ENCODE assay signal across 10 cellular contexts in the genomic region with DNA sequence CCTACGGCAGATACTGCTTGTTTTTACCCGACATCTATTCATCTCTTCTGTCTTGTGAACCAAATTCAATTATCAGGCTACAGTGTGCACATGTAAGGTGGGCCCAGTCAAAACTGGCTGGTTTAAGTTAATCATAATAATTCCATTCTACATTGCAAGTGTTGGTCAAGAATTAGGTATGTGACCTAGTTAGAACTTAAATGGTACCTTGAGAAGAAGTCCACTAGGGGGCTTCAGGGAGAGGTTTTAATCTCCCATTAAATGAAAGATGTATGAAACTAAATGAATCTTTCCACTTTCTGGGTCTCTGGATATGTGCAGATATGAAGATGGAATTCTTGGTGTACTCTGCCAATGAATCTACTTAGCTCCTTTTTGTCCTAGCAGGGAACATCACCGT.
A peak's percentile ranks its signal among the peaks of the same experiment; 100 is the strongest.
DNase-seq lines count a peak whose midpoint lies in the region; ATAC-seq and TF ChIP-seq lines count a peak whose summit lies in the region.
"Had no signal": no experiment of that assay in that cellular context is flagged by ENCODE, and none has a peak within 500 bp of the region (broad histone marks: within the 10 kb centered on the region; RNA-seq: fewer than 3 reads in every experiment).

No MANE protein-coding gene starts in this region.

- peak; percentile 58 for ATAC-seq in body of pancreas
- ATAC-seq in HG03097 (IDR thresholded peaks at IDR 0.05; ENCODE audit: low FRiP score, unreplicated experiment): no peak

- TF ChIP-seq POLR2A in body of pancreas (IDR thresholded peaks at IDR 0.05): no peak

- peaks cover 11% of the 10 kb centered on the region for H3K9me3 Mint-ChIP-seq in Caco-2 (ENCODE audit: unreplicated experiment)
- H3K9me3 Mint-ChIP-seq in mesothelial cell of epicardium: peaks cover 10% of the 10 kb centered on the region
- H3K9me3 Mint-ChIP-seq: naive B cell had no signal

- no peaks in the 10 kb centered on the region for H3K27me3 ChIP-seq in Caco-2 (replicated peaks; ENCODE audit: control insufficient read depth, insufficient read depth, low read length)
- no peaks in the 10 kb centered on the region for H3K27me3 ChIP-seq in body of pancreas

- POLR2A ChIA-PET in Caco-2 (lab: Charles Lee): no interaction called here

- no peaks in the 10 kb centered on the region for H3K9me3 ChIP-seq in Caco-2
- H3K9me3 ChIP-seq in body of pancreas: no peaks in the 10 kb centered on the region

- H3K4me1 ChIP-seq in Caco-2 (peaks cover 19% of the 10 kb centered on the region), body of pancreas (no peaks in the 10 kb centered on the region)

- DNase-seq in Caco-2: no peak
- DNase-seq in HuH-7 (ENCODE audit: low spot score): peak; percentile 35
- peak in 1 of 4 donors; percentile 5 for DNase-seq in body of pancreas
- DNase-seq in mesothelial cell of epicardium (ENCODE audit: low spot score in 2 of 2, unreplicated experiment in 2 of 2): no peak
- no peak for DNase-seq in NCI-H2107 (lab: John Stamatoyannopoulos, UW)
- DNase-seq in NOMO-1 treated with DMSO at 0.1 percent for 48 hours (lab: John Stamatoyannopoulos, UW; ENCODE audit: unreplicated experiment): no peak
- DNase-seq in SIG-M5 treated with dmso at 0.1 percent for 504 hours (lab: John Stamatoyannopoulos, UW; ENCODE audit: unreplicated experiment): no peak
- DNase-seq: GOT3, naive B cell had no signal

- TF ChIP-seq CTCF in Caco-2 (IDR thresholded peaks at IDR 0.05; ENCODE audit: insufficient read depth in 1 of 2, low read depth in 1 of 2, low read length in 1 of 2, severe bottlenecking in 1 of 2, unreplicated experiment in 1 of 2) (peak; percentile 40 to 47), body of pancreas (IDR thresholded peaks at IDR 0.05) (peak in 6 of 7 experiments; percentile 27 to 52 (median 42)), mesothelial cell of epicardium (IDR thresholded peaks at IDR 0.05; ENCODE audit: unreplicated experiment) (peak; percentile 27)

- BruUV-seq in Caco-2 (replicated peaks; lab: Mats Ljungman, UMichigan): no TSS peak

- H3K27ac Mint-ChIP-seq in Caco-2 (ENCODE audit: unreplicated experiment): no peak overlapping the region
- no peak overlapping the region for H3K27ac Mint-ChIP-seq in mesothelial cell of epicardium
- H3K27ac Mint-ChIP-seq: naive B cell had no signal

- H3K4me1 Mint-ChIP-seq in Caco-2 (ENCODE audit: low read depth, unreplicated experiment) (peaks cover 27% of the 10 kb centered on the region), mesothelial cell of epicardium (no peaks in the 10 kb centered on the region)
- H3K4me1 Mint-ChIP-seq: naive B cell had no signal

- no peak overlapping the region for H3K27ac ChIP-seq in body of pancreas

- H3K36me3 Mint-ChIP-seq in Caco-2 (ENCODE audit: insufficient read depth, unreplicated experiment) (peaks cover 47% of the 10 kb centered on the region), mesothelial cell of epicardium (peaks cover 35% of the 10 kb centered on the region)
- H3K36me3 Mint-ChIP-seq: naive B cell had no signal

- CTCF ChIA-PET in Caco-2 (lab: Charles Lee): no interaction called here

- intact Hi-C loops in Caco-2 (cut with micrococcal nuclease; ENCODE audit: unreplicated experiment): loop anchor here (1.0 kb wide), 1 partner anchor 306 kb away; no protein-coding TSS in a partner anchor
- intact Hi-C loops in body of pancreas (cut with DNase I): no loop called here

- H3K27me3 Mint-ChIP-seq in Caco-2 (ENCODE audit: insufficient read depth, unreplicated experiment): no peaks in the 10 kb centered on the region
- no peaks in the 10 kb centered on the region for H3K27me3 Mint-ChIP-seq in mesothelial cell of epicardium (ENCODE audit: low read depth)

- H3K36me3 ChIP-seq in Caco-2 (ENCODE audit: control insufficient read depth, insufficient read depth, low read length): no peaks in the 10 kb centered on the region
- H3K36me3 ChIP-seq in body of pancreas (replicated peaks in 1 of 2; ENCODE audit: insufficient read depth in 1 of 2, low read depth in 2 of 2): peaks cover 0 to 3% of the 10 kb centered on the region in 2 donors

- no peak overlapping the region for H3K4me3 Mint-ChIP-seq in Caco-2 (ENCODE audit: unreplicated experiment)
- H3K4me3 Mint-ChIP-seq in mesothelial cell of epicardium: no peak overlapping the region
- H3K4me3 Mint-ChIP-seq: naive B cell had no signal

- no peak overlapping the region for H3K4me3 ChIP-seq in Caco-2 (ENCODE audit: low read depth, low read length)
- no peak overlapping the region for H3K4me3 ChIP-seq in body of pancreas

- WGBS in body of pancreas, 2 donors: 82% methylated on average over 3 of the region's 3 CpGs
